32 cellular contexts compared by ENCODE assay signal in genomic region chr11:33529461-33529860, GRCh38.
"Had no signal": no experiment of that assay in that cellular context is flagged by ENCODE, and none has a peak within 500 bp of the region (broad histone marks: within the 10 kb centered on the region; RNA-seq: fewer than 3 reads in every experiment).

No MANE protein-coding gene starts in this region.

- H3K36me3 Mint-ChIP-seq: activated CD8-positive, alpha-beta memory T cell treated with anti-CD3 and anti-CD28 coated beads, Interleukin-2, amount 10 ng/mL, durations not matched to agents 7 days and 5 days; activated naive CD4-positive, alpha-beta T cell treated with anti-CD3 and anti-CD28 coated beads, Interleukin-2, amount 10 ng/mL, durations not matched to agents 7 days and 5 days; activated naive CD8-positive, alpha-beta T cell treated with anti-CD3 and anti-CD28 coated beads, Interleukin-2, amount 10 ng/mL, durations not matched to agents 7 days and 5 days had no signal

- H3K4me3 ChIP-seq: ascending aorta, breast epithelium, cardiac muscle cell, colonic mucosa, esophagus squamous epithelium, gastrocnemius medialis, heart left ventricle had no signal

- H3K27me3 ChIP-seq: ascending aorta, breast epithelium, cardiac muscle cell, colonic mucosa, foreskin keratinocyte, gastrocnemius medialis had no signal

- H3K9me3 ChIP-seq: colonic mucosa, gastrocnemius medialis had no signal

- H3K9me3 Mint-ChIP-seq: activated CD4-positive, alpha-beta T cell treated with anti-CD3 and anti-CD28 coated beads, Interleukin-2, amount 10 ng/mL, durations not matched to agents 24 days and 14 days; activated T-helper 1 cell treated with anti-CD3 and anti-CD28 coated beads, Interleukin-12 subunit alpha, Interleukin-12 subunit beta, Interleukin-2, Interleukin-4 antibody, amounts not matched to agents 30 ng/mL and 10 ng/mL and 1 ng/mL, durations not matched to agents 14 hours and 24 hours and 36 hours; activated T-helper 2 cell treated with anti-CD3 and anti-CD28 coated beads, Interferon-gamma antibody, Interleukin-2, Interleukin-4, amounts not matched to agents 10 μg/mL and 5 μg/mL and 100 μg/mL, durations not matched to agents 14 hours and 24 hours and 36 hours had no signal

- H3K36me3 ChIP-seq: ascending aorta, breast epithelium, cardiac muscle cell, colonic mucosa, esophagus squamous epithelium, gastrocnemius medialis, heart left ventricle had no signal

- H3K4me3 Mint-ChIP-seq: activated CD4-positive, alpha-beta memory T cell treated with anti-CD3 and anti-CD28 coated beads for 36 hours; activated CD4-positive, alpha-beta T cell treated with anti-CD3 and anti-CD28 coated beads for 36 hours; activated CD4-positive, alpha-beta T cell treated with anti-CD3 and anti-CD28 coated beads, Interleukin-2, amount 10 ng/mL, durations not matched to agents 24 days and 14 days; activated CD8-positive, alpha-beta memory T cell treated with anti-CD3 and anti-CD28 coated beads, Interleukin-2, amount 10 ng/mL, durations not matched to agents 7 days and 5 days; activated CD8-positive, alpha-beta T cell treated with anti-CD3 and anti-CD28 coated beads, Interleukin-2, amount 10 ng/mL, durations not matched to agents 7 days and 5 days; activated naive CD4-positive, alpha-beta T cell treated with anti-CD3 and anti-CD28 coated beads, Interleukin-2, amount 10 ng/mL, durations not matched to agents 7 days and 5 days; activated naive CD8-positive, alpha-beta T cell treated with anti-CD3 and anti-CD28 coated beads, Interleukin-2, amount 10 ng/mL, durations not matched to agents 7 days and 5 days; activated T-helper 1 cell treated with anti-CD3 and anti-CD28 coated beads, Interleukin-12 subunit alpha, Interleukin-12 subunit beta, Interleukin-2, Interleukin-4 antibody, amounts not matched to agents 30 ng/mL and 10 ng/mL and 1 ng/mL, durations not matched to agents 14 hours and 24 hours and 36 hours; brain had no signal

- DNase-seq: activated CD4-positive, alpha-beta memory T cell treated with anti-CD3 and anti-CD28 coated beads for 36 hours; activated CD4-positive, alpha-beta T cell treated with anti-CD3 and anti-CD28 coated beads for 36 hours; activated CD4-positive, alpha-beta T cell treated with anti-CD3 and anti-CD28 coated beads, Interleukin-2, amount 10 ng/mL, durations not matched to agents 24 days and 14 days; activated CD4-positive, CD25-positive, alpha-beta regulatory T cell; activated CD4-positive, CD25-positive, alpha-beta regulatory T cell treated with anti-CD3 and anti-CD28 coated beads, Interleukin-2, amount 50 U/mL, for 72 hours; activated CD8-positive, alpha-beta memory T cell treated with anti-CD3 and anti-CD28 coated beads, Interleukin-2, amount 10 ng/mL, durations not matched to agents 7 days and 5 days; activated CD8-positive, alpha-beta memory T cell treated with anti-CD3 and anti-CD28 coated beads, Interleukin-2, amount 50 U/mL, for 4 hours; activated CD8-positive, alpha-beta T cell treated with anti-CD3 and anti-CD28 coated beads, Interleukin-2, amount 10 ng/mL, durations not matched to agents 7 days and 5 days; activated effector memory CD4-positive, alpha-beta T cell treated with anti-CD3 and anti-CD28 coated beads, Interleukin-2, amount 50 U/mL, for 16 hours; activated naive CD4-positive, alpha-beta T cell; activated naive CD4-positive, alpha-beta T cell treated with anti-CD3 and anti-CD28 coated beads, Interleukin-2, amount 10 ng/mL, durations not matched to agents 7 days and 5 days; activated naive CD8-positive, alpha-beta T cell treated with anti-CD3 and anti-CD28 coated beads, Interleukin-2, amount 10 ng/mL, durations not matched to agents 7 days and 5 days; activated T-cell treated with anti-CD3 and anti-CD28 coated beads, Interleukin-2, amount 50 U/mL, for 1 hour; activated T-cell treated with anti-CD3 and anti-CD28 coated beads, Interleukin-2, amount 50 U/mL, for 48 hours; central memory CD4-positive, alpha-beta T cell; cerebellar nuclear complex; colonic mucosa; effector CD8-positive, alpha-beta T cell; esophagus squamous epithelium; foreskin keratinocyte; gastrocnemius medialis; glutamatergic neuron; heart left ventricle; hypothalamus had no signal

- ATAC-seq: activated CD4-positive, alpha-beta T cell treated with anti-CD3 and anti-CD28 coated beads for 36 hours; activated CD8-positive, alpha-beta memory T cell treated with anti-CD3 and anti-CD28 coated beads, Interleukin-2, amount 10 ng/mL, durations not matched to agents 7 days and 5 days; activated CD8-positive, alpha-beta T cell treated with anti-CD3 and anti-CD28 coated beads, Interleukin-2, amount 10 ng/mL, durations not matched to agents 7 days and 5 days; activated naive CD4-positive, alpha-beta T cell treated with anti-CD3 and anti-CD28 coated beads, Interleukin-2, amount 50 U/mL, for 72 hours; foreskin keratinocyte; gastrocnemius medialis; heart left ventricle had no signal

- H3K27ac ChIP-seq: ascending aorta, breast epithelium, cardiac muscle cell, colonic mucosa, epithelial cell of prostate, esophagus squamous epithelium, foreskin keratinocyte, gastrocnemius medialis, heart left ventricle had no signal

- H3K4me1 Mint-ChIP-seq: activated CD4-positive, alpha-beta T cell treated with anti-CD3 and anti-CD28 coated beads for 36 hours; activated CD4-positive, alpha-beta T cell treated with anti-CD3 and anti-CD28 coated beads, Interleukin-2, amount 10 ng/mL, durations not matched to agents 24 days and 14 days; activated CD8-positive, alpha-beta memory T cell treated with anti-CD3 and anti-CD28 coated beads, Interleukin-2, amount 10 ng/mL, durations not matched to agents 7 days and 5 days; activated naive CD4-positive, alpha-beta T cell treated with anti-CD3 and anti-CD28 coated beads, Interleukin-2, amount 10 ng/mL, durations not matched to agents 7 days and 5 days; activated naive CD8-positive, alpha-beta T cell treated with anti-CD3 and anti-CD28 coated beads, Interleukin-2, amount 10 ng/mL, durations not matched to agents 7 days and 5 days had no signal

- H3K27me3 Mint-ChIP-seq: brain had no signal

- H3K27ac Mint-ChIP-seq: activated CD4-positive, alpha-beta memory T cell treated with anti-CD3 and anti-CD28 coated beads for 36 hours; activated CD4-positive, alpha-beta T cell treated with anti-CD3 and anti-CD28 coated beads for 36 hours; activated CD4-positive, alpha-beta T cell treated with anti-CD3 and anti-CD28 coated beads, Interleukin-2, amount 10 ng/mL, durations not matched to agents 24 days and 14 days; activated CD8-positive, alpha-beta memory T cell treated with anti-CD3 and anti-CD28 coated beads, Interleukin-2, amount 10 ng/mL, durations not matched to agents 7 days and 5 days; activated CD8-positive, alpha-beta T cell treated with anti-CD3 and anti-CD28 coated beads, Interleukin-2, amount 10 ng/mL, durations not matched to agents 7 days and 5 days; activated naive CD4-positive, alpha-beta T cell treated with anti-CD3 and anti-CD28 coated beads, Interleukin-2, amount 10 ng/mL, durations not matched to agents 7 days and 5 days; activated naive CD4-positive, alpha-beta T cell treated with anti-CD3 and anti-CD28 coated beads, Interleukin-2, amount 50 U/mL, for 72 hours; activated naive CD8-positive, alpha-beta T cell treated with anti-CD3 and anti-CD28 coated beads, Interleukin-2, amount 10 ng/mL, durations not matched to agents 7 days and 5 days; activated T-helper 1 cell treated with anti-CD3 and anti-CD28 coated beads, Interleukin-12 subunit alpha, Interleukin-12 subunit beta, Interleukin-2, Interleukin-4 antibody, amounts not matched to agents 30 ng/mL and 10 ng/mL and 1 ng/mL, durations not matched to agents 14 hours and 24 hours and 36 hours; activated T-helper 2 cell treated with anti-CD3 and anti-CD28 coated beads, Interferon-gamma antibody, Interleukin-2, Interleukin-4, amounts not matched to agents 10 μg/mL and 5 μg/mL and 100 μg/mL, durations not matched to agents 14 hours and 24 hours and 36 hours; brain had no signal

- H3K4me1 ChIP-seq: ascending aorta, breast epithelium, colonic mucosa, esophagus squamous epithelium, gastrocnemius medialis, heart left ventricle had no signal
